1 cellular context compared by ENCODE assay signal in the genomic region with DNA sequence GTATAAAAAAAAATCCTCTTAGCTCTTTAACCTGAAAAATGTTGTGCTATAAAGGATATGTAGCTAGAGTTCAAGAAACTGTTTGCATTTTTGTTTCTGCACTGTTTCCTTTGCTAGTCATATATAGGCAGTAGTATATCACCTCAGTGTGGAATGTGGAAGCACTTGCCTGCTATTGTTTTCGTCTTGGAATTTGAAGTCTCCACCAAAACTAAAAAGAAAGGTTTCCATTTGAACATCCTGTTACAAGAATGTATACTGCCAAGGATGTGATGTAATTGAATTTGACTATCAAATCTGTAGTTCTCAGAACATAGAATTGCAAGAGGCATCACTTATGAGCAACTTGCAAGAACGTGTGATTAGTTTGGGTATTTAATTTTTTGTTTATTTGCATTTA.
A peak's percentile ranks its signal among the peaks of the same experiment; 100 is the strongest.
TF ChIP-seq lines count a peak whose summit lies in the region.

No MANE protein-coding gene starts in this region.

TF ChIP-seq in endothelial cell of umbilical vein, 7 proteins besides CTCF, POLR2A, EP300 and RAD21:
- TF ChIP-seq GATA2 (IDR thresholded peaks at IDR 0.05; ENCODE audit: insufficient read depth, insufficient read length, low read depth, low read length) (no peak), FOS (IDR thresholded peaks at IDR 0.05; ENCODE audit: borderline replicate concordance, insufficient read depth, low read length) (no peak), JUN (IDR thresholded peaks at IDR 0.05; ENCODE audit: borderline replicate concordance, insufficient read depth, insufficient read length, low read depth) (peak; percentile 36)
